10 cellular contexts compared by ENCODE assay signal in the genomic region with DNA sequence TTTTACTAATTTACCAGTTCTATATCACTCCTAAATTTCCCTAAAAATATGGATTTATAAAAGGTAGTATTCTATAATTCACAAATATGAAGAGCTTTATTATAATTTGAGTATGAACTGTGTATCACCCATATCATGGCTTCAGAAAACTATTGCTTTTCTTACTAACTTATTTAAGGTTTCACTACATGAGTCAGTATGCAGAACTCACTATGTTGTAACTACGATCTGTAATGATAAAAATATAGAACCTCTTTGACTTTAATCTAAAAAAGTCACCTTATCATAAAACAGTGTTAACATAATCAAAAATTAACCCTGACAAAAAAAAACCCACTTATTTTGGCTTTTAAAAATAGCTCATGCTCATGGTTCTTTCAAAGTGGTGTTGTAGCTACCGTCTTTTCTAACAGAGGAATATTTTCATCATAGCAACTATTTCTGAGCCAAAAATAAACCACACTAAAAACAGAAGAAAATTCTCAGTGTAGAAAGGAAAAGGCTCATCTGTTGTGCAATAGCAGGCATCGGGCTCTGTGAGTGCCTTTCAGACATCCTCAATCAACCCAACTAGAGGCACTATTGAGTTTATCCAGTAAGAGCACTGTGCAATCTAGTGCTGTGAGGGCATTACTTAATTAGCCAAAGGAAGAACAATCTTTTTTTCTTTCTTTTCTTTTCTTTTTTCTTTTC. TPM values are rescaled to one million over a fixed set of nuclear protein-coding genes. Genes with fewer than 3 reads are reported as not detected.
DNase-seq lines count a peak whose midpoint lies in the region; ATAC-seq and TF ChIP-seq lines count a peak whose summit lies in the region.
"Had no signal": no experiment of that assay in that cellular context is flagged by ENCODE, and none has a peak within 500 bp of the region (broad histone marks: within the 10 kb centered on the region; RNA-seq: fewer than 3 reads in every experiment).

No MANE protein-coding gene starts in this region.

- H3K27ac ChIP-seq in heart right ventricle, result peak overlapping the region in 1 of 10 donors; percentile 35

- peaks cover 0 to 9% (median 0%) of the 10 kb centered on the region in 11 donors for H3K9me3 ChIP-seq in heart right ventricle

- intact Hi-C loops in heart right ventricle (cut with DNase I), result no loop called here

- ATAC-seq in heart right ventricle, result peak in 7 of 8 donors; percentile 27 to 79 (median 67)

- no peak overlapping the region for H3K4me3 ChIP-seq in heart right ventricle
- no peak overlapping the region for H3K4me3 ChIP-seq in H7 (ENCODE audit: insufficient read depth, low read depth, low read length)

- H3K4me1 ChIP-seq in heart right ventricle, result peaks cover 0 to 15% (median 0%) of the 10 kb centered on the region in 9 donors

- TF ChIP-seq CTCF in heart right ventricle (IDR thresholded peaks at IDR 0.05), result no peak

- peak; percentile 13 for DNase-seq in stimulated activated CD4-positive, alpha-beta T cell treated with anti-CD3 and anti-CD28 coated beads, Interleukin-1b, Interleukin-23, amount 100 ng/mL, for 48 hours
- no peak for DNase-seq in stimulated activated CD4-positive, alpha-beta T cell treated with anti-CD3 and anti-CD28 coated beads, Interleukin-12 subunit alpha, Interleukin-12 subunit beta, amount 100 ng/mL, for 4 hours
- DNase-seq in RPMI7951 (ENCODE audit: low read depth) (peak; percentile 35), heart right ventricle (no peak), SHP77 treated with DMSO at 0.1 percent for 48 hours (lab: John Stamatoyannopoulos, UW) (no peak), H7 (no peak), NCI-H2227 (lab: John Stamatoyannopoulos, UW; ENCODE audit: unreplicated experiment) (no peak), NCI-H1930 (lab: John Stamatoyannopoulos, UW) (no peak)
- DNase-seq: cerebellar nuclear complex, midbrain had no signal

- peaks cover 0 to 22% (median 4%) of the 10 kb centered on the region in 7 donors for H3K27me3 ChIP-seq in heart right ventricle
- no peaks in the 10 kb centered on the region for H3K27me3 ChIP-seq in H7 (ENCODE audit: control insufficient read depth, insufficient read depth, low read length)

- 12 to 37% methylated on average over 3 of the region's 3 CpGs for WGBS in heart right ventricle, 2 donors

- H3K36me3 ChIP-seq in heart right ventricle (peaks cover 0 to 24% (median 0%) of the 10 kb centered on the region in 9 donors), H7 (replicated peaks; ENCODE audit: control insufficient read depth, insufficient read depth, low read length) (no peaks in the 10 kb centered on the region)

RNA-seq across cellular contexts. Expression of a gene that starts 42.1 kb away (rescaled TPM):
- total RNA-seq in RPMI7951 (2014; rRNA removed; shearing (Covaris generic)), result not detected in 2 replicates
- total RNA-seq in heart right ventricle, result 10 to 100 TPM in 2 of 10 donors, 1 to 10 TPM in 8; 1.2 to 24.1 (median 3.2) TPM
- polyA plus RNA-seq in heart right ventricle, result 1 to 10 TPM; 1.8 to 3.4 TPM
- total RNA-seq in H7 (2014; rRNA removed; shearing (Covaris generic)), result 0.04 TPM in 1 of 2 replicates, not detected in the other

RNA-seq across cellular contexts. Expression of a gene that starts 53.1 kb away (rescaled TPM):
- not detected in 2 replicates for total RNA-seq in RPMI7951 (2014; rRNA removed; shearing (Covaris generic))
- 10 to 100 TPM in 1 of 10 donors, 1 to 10 TPM in 7, under 1 TPM in 2; 0.79 to 18.5 (median 2.2) TPM for total RNA-seq in heart right ventricle
- polyA plus RNA-seq in heart right ventricle, result 1 to 10 TPM; 1.3 to 1.6 TPM
- total RNA-seq in H7 (2014; rRNA removed; shearing (Covaris generic)), result 0.26 and 0.80 TPM in 2 replicates

Comparison
In these comparisons a context has a peak if more than half of its experiments do, and no peak if none do; other contexts are left out.
1. DNase-seq: peak in stimulated activated CD4-positive, alpha-beta T cell treated with anti-CD3 and anti-CD28 coated beads, Interleukin-1b, Interleukin-23, amount 100 ng/mL, for 48 hours (single experiment) and RPMI7951 (single experiment); none in stimulated activated CD4-positive, alpha-beta T cell treated with anti-CD3 and anti-CD28 coated beads, Interleukin-12 subunit alpha, Interleukin-12 subunit beta, amount 100 ng/mL, for 4 hours (single experiment), heart right ventricle (0 of 2), SHP77 treated with DMSO at 0.1 percent for 48 hours (single experiment), H7 (single experiment), NCI-H2227 (single experiment) and NCI-H1930 (0 of 2).